ENCODE assay signal across 1 cellular context in the genomic region with DNA sequence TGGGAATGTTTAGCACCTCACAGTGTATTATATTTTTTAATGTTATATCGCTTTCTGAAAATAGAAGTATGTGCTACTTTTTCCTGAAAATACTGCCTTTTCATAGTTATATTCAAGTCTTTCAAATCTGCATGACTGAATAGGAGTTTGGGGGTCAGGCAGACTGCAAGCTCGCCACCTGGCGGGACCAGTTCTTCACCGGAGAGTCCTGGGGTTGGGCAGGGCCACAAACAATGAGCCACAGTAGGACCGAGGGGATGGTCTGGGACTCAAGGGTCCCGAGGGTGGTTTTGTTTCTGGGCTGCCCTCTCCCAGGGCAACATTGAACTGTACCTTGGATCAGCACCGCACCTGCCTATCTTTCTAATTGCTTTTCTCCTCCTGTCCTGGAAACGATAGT.
A peak's percentile ranks its signal among the peaks of the same experiment; 100 is the strongest.
TF ChIP-seq lines count a peak whose summit lies in the region.

No MANE protein-coding gene starts in this region.

TF ChIP-seq in K562, 482 proteins besides CTCF, POLR2A, EP300 and RAD21:
- no peak for TF ChIP-seq GTF2E2 (tag; IDR thresholded peaks at IDR 0.05)
- no peak for TF ChIP-seq SRSF9 (IDR thresholded peaks at IDR 0.05; ENCODE audit: borderline replicate concordance, low read depth, low read length)
- TF ChIP-seq, protein P1, sequence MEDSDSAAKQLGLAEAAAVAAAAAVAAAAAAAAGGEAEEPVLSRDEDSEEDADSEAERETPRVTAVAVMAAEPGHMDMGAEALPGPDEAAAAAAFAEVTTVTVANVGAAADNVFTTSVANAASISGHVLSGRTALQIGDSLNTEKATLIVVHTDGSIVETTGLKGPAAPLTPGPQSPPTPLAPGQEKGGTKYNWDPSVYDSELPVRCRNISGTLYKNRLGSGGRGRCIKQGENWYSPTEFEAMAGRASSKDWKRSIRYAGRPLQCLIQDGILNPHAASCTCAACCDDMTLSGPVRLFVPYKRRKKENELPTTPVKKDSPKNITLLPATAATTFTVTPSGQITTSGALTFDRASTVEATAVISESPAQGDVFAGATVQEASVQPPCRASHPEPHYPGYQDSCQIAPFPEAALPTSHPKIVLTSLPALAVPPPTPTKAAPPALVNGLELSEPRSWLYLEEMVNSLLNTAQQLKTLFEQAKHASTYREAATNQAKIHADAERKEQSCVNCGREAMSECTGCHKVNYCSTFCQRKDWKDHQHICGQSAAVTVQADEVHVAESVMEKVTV (CRISPR knock-in tag; IDR thresholded peaks at IDR 0.05): peak; percentile 34; the same call in 1 of the 2 replicates
- TF ChIP-seq EHMT2 (IDR thresholded peaks at IDR 0.05): no peak
- TF ChIP-seq CXXC5 (CRISPR knock-in tag; IDR thresholded peaks at IDR 0.05): no peak
- TF ChIP-seq NFE2 (IDR thresholded peaks at IDR 0.05; ENCODE audit: low read depth): no peak
TF ChIP-seq in K562: peak in this region for 1.
